27 cellular contexts compared by ENCODE assay signal in the genomic region with DNA sequence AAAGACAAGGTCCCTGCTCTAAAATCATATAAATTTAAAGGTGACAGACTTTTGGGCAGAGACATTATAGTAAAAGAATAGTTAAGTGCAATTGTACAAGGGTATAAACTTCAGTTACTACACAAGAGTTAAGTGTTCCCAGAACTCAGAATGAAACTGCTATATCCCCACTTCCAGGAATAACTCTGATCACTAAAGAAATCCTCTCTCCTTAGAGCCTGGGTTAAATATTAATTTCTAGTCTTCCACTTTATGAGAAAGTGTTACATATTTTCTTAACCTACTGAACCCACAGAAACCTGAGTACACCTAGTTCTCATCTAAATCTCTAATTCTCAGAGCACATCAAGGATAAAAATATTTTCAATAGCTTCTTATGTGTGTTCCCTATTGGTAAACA.
"Had no signal": no experiment of that assay in that cellular context is flagged by ENCODE, and none has a peak within 500 bp of the region (broad histone marks: within the 10 kb centered on the region; RNA-seq: fewer than 3 reads in every experiment).

No MANE protein-coding gene starts in this region.

- H3K9me3 Mint-ChIP-seq: activated CD4-positive, alpha-beta T cell treated with anti-CD3 and anti-CD28 coated beads, Interleukin-2, amount 10 ng/mL, durations not matched to agents 7 days and 5 days; activated naive CD4-positive, alpha-beta T cell treated with anti-CD3 and anti-CD28 coated beads, Interleukin-2, amount 50 U/mL, for 24 hours; activated T-helper 1 cell treated with anti-CD3 and anti-CD28 coated beads, Interleukin-12 subunit alpha, Interleukin-12 subunit beta, Interleukin-2, Interleukin-4 antibody, amounts not matched to agents 30 ng/mL and 10 ng/mL and 1 ng/mL, durations not matched to agents 14 hours and 24 hours and 36 hours; T-cell; T-helper 2 cell treated with Interferon-gamma antibody and Interleukin-4, amounts not matched to agents 5 μg/mL and 100 μg/mL, for 36 hours had no signal

- DNase-seq: activated CD4-positive, alpha-beta T cell treated with anti-CD3 and anti-CD28 coated beads, Interleukin-2, amount 10 ng/mL, durations not matched to agents 7 days and 5 days; activated CD4-positive, CD25-positive, alpha-beta regulatory T cell treated with anti-CD3 and anti-CD28 coated beads, Interleukin-2, amount 50 U/mL, for 72 hours; activated CD8-positive, alpha-beta T cell treated with anti-CD3 and anti-CD28 coated beads, Interleukin-2, amount 10 ng/mL, durations not matched to agents 7 days and 5 days; activated gamma-delta T cell; brain microvascular endothelial cell; central memory CD4-positive, alpha-beta T cell; endodermal cell; esophagus squamous epithelium; gastrocnemius medialis; heart right ventricle; left ventricle myocardium inferior; occipital lobe; retina; sigmoid colon; stimulated activated CD4-positive, alpha-beta T cell treated with anti-CD3 and anti-CD28 coated beads, Interleukin-2, amount 100 ng/mL, for 48 hours; stimulated activated CD8-positive, alpha-beta memory T cell treated with anti-CD3 and anti-CD28 coated beads, Interleukin-4, amount 100 ng/mL, for 48 hours; stimulated activated naive B cell treated with anti-CD40 and anti-IgM and Interleukin-4, amounts not matched to agents 10 μg/mL and 1 μg/mL and 100 μg/mL, for 72 hours; T-cell; WERI-Rb-1 had no signal

- H3K27ac Mint-ChIP-seq: activated CD4-positive, alpha-beta T cell treated with anti-CD3 and anti-CD28 coated beads, Interleukin-2, amount 10 ng/mL, durations not matched to agents 7 days and 5 days; activated CD8-positive, alpha-beta T cell treated with anti-CD3 and anti-CD28 coated beads, Interleukin-2, amount 10 ng/mL, durations not matched to agents 7 days and 5 days; activated naive CD4-positive, alpha-beta T cell treated with anti-CD3 and anti-CD28 coated beads, Interleukin-2, amount 50 U/mL, for 24 hours; activated T-helper 1 cell treated with anti-CD3 and anti-CD28 coated beads, Interleukin-12 subunit alpha, Interleukin-12 subunit beta, Interleukin-2, Interleukin-4 antibody, amounts not matched to agents 30 ng/mL and 10 ng/mL and 1 ng/mL, durations not matched to agents 14 hours and 24 hours and 36 hours; endodermal cell; stimulated activated naive B cell treated with anti-CD40 and anti-IgM and Interleukin-4, amounts not matched to agents 10 μg/mL and 1 μg/mL and 100 μg/mL, for 72 hours; T-cell; T-helper 2 cell treated with Interferon-gamma antibody and Interleukin-4, amounts not matched to agents 5 μg/mL and 100 μg/mL, for 36 hours had no signal

- H3K9me3 ChIP-seq: ascending aorta, esophagus squamous epithelium, gastrocnemius medialis, left ventricle myocardium inferior, sigmoid colon, vagina had no signal

- FAIRE-seq: colon, keratinocyte had no signal

- H3K36me3 ChIP-seq: ascending aorta, brain microvascular endothelial cell, esophagus squamous epithelium, gastrocnemius medialis, heart right ventricle, left ventricle myocardium inferior, sigmoid colon, vagina, WERI-Rb-1 had no signal

- H3K27me3 Mint-ChIP-seq: stimulated activated naive B cell treated with anti-CD40 and anti-IgM and Interleukin-4, amounts not matched to agents 10 μg/mL and 1 μg/mL and 100 μg/mL, for 72 hours had no signal

- H3K27me3 ChIP-seq: ascending aorta, brain microvascular endothelial cell, esophagus squamous epithelium, gastrocnemius medialis, heart right ventricle, sigmoid colon, vagina had no signal

- H3K4me1 ChIP-seq: ascending aorta, gastrocnemius medialis, vagina had no signal

- H3K4me3 ChIP-seq: ascending aorta, esophagus squamous epithelium, gastrocnemius medialis, heart right ventricle, left ventricle myocardium inferior, sigmoid colon, vagina had no signal

- H3K4me3 Mint-ChIP-seq: activated CD4-positive, alpha-beta T cell treated with anti-CD3 and anti-CD28 coated beads, Interleukin-2, amount 10 ng/mL, durations not matched to agents 7 days and 5 days; activated CD8-positive, alpha-beta T cell treated with anti-CD3 and anti-CD28 coated beads, Interleukin-2, amount 10 ng/mL, durations not matched to agents 7 days and 5 days; activated naive CD4-positive, alpha-beta T cell treated with anti-CD3 and anti-CD28 coated beads, Interleukin-2, amount 50 U/mL, for 24 hours; activated T-helper 1 cell treated with anti-CD3 and anti-CD28 coated beads, Interleukin-12 subunit alpha, Interleukin-12 subunit beta, Interleukin-2, Interleukin-4 antibody, amounts not matched to agents 30 ng/mL and 10 ng/mL and 1 ng/mL, durations not matched to agents 14 hours and 24 hours and 36 hours; endodermal cell; neural crest cell; stimulated activated naive B cell treated with anti-CD40 and anti-IgM and Interleukin-4, amounts not matched to agents 10 μg/mL and 1 μg/mL and 100 μg/mL, for 72 hours; T-cell; T-helper 2 cell treated with Interferon-gamma antibody and Interleukin-4, amounts not matched to agents 5 μg/mL and 100 μg/mL, for 36 hours had no signal

- ATAC-seq: activated CD8-positive, alpha-beta T cell treated with anti-CD3 and anti-CD28 coated beads, Interleukin-2, amount 10 ng/mL, durations not matched to agents 7 days and 5 days; gastrocnemius medialis; heart right ventricle; stimulated activated naive B cell treated with anti-CD40 and anti-IgM and Interleukin-4, amounts not matched to agents 10 μg/mL and 1 μg/mL and 100 μg/mL, for 72 hours; T-cell had no signal

- H3K4me1 Mint-ChIP-seq: activated CD4-positive, alpha-beta T cell treated with anti-CD3 and anti-CD28 coated beads, Interleukin-2, amount 10 ng/mL, durations not matched to agents 7 days and 5 days; activated naive CD4-positive, alpha-beta T cell treated with anti-CD3 and anti-CD28 coated beads, Interleukin-2, amount 50 U/mL, for 24 hours; endodermal cell; neural crest cell; stimulated activated naive B cell treated with anti-CD40 and anti-IgM and Interleukin-4, amounts not matched to agents 10 μg/mL and 1 μg/mL and 100 μg/mL, for 72 hours; T-cell had no signal

- H3K27ac ChIP-seq: ascending aorta, brain microvascular endothelial cell, esophagus squamous epithelium, gastrocnemius medialis, heart right ventricle, left ventricle myocardium inferior, sigmoid colon, vagina, WERI-Rb-1 had no signal

- H3K36me3 Mint-ChIP-seq: activated naive CD4-positive, alpha-beta T cell treated with anti-CD3 and anti-CD28 coated beads, Interleukin-2, amount 50 U/mL, for 24 hours; T-cell had no signal
